8 cellular contexts compared by ENCODE assay signal in the genomic region with DNA sequence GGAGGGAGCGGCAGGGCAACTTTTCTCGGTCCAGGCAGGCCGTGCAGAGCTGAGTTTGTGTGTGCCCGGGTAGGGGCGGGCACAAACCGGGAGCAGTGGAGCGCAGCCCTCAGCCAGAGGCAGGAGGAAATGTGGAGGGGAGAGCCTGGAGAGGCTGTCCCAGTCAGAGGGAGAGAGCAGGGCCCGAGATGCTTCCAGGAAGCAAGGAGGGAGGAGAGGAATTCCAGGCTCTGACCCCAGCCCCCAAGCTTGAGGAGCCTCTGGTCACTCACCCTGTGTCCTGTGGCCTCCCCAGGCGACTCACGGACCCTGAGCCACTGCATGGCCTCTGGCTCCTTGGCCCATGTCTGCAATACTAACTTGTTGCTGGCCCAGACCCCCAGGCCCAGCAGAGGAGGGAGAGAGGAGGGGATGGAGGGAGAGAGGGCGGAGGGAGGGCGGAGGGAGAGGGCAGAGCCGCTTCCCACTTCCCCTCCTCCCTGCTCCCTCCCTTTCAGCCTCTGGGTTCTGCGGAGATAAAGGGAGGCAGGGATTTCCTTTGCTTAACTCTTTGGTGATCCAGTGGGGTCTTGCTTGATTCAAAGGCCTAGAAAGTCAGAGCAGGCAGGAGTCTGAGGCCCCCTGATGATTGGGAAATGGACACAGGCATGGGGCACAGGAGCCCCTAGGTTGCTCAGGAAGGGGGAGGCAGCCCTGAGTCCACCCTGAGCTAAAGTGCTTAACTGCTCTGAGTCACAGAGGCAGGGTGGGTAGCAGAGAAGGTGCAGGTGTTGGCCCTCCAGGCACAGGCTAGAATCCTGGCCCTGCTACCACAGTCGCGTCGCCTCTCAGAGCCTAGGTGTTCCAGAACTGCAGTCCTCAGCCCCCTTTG. TPM values are rescaled to one million over a fixed set of nuclear protein-coding genes. Genes with fewer than 3 reads are reported as not detected.
DNase-seq lines count a peak whose midpoint lies in the region; ATAC-seq and TF ChIP-seq lines count a peak whose summit lies in the region.

A gene (minus strand): TSS at position 357 of the 871 bp plus-strand sequence. CDS start 34 bp downstream, at position 323.

- no peaks in the 10 kb centered on the region for H3K36me3 Mint-ChIP-seq in T-helper 17 cell (ENCODE audit: low read depth)

- H3K9me3 ChIP-seq in T-helper 17 cell (ENCODE audit: control insufficient read depth, low read length, poor library complexity, severe bottlenecking) (no peaks in the 10 kb centered on the region), parathyroid adenoma (ENCODE audit: control insufficient read depth, low read length) (no peaks in the 10 kb centered on the region)

- H3K27ac Mint-ChIP-seq in T-helper 17 cell: peak within 1 kb of the TSS; percentile 90

- peak within 1 kb of the TSS; percentile 88 for H3K27ac ChIP-seq in parathyroid adenoma

- H3K4me1 ChIP-seq in parathyroid adenoma: peaks cover 39% of the 10 kb centered on the region

- H3K27me3 ChIP-seq in parathyroid adenoma (ENCODE audit: control insufficient read depth, insufficient read depth, low read length): no peaks in the 10 kb centered on the region

- peak within 1 kb of the TSS; percentile 51 for H3K4me3 ChIP-seq in parathyroid adenoma (ENCODE audit: low read depth, low read length)

- TF ChIP-seq CTCF in parathyroid adenoma (IDR thresholded peaks at IDR 0.05): no peak

- H3K4me3 Mint-ChIP-seq in T-helper 17 cell: no peak within 1 kb of the TSS

- H3K4me1 Mint-ChIP-seq in T-helper 17 cell: peaks cover 13% of the 10 kb centered on the region

- DNase-seq in EH (ENCODE audit: low read depth): peak; percentile 79
- DNase-seq in T-helper 17 cell: no peak
- DNase-seq in foreskin melanocyte: peak; percentile 72
- DNase-seq in RKO (ENCODE audit: low spot score): no peak
- no peak for DNase-seq in ureter (ENCODE audit: low spot score)

- no peaks in the 10 kb centered on the region for H3K27me3 Mint-ChIP-seq in T-helper 17 cell

- H3K9ac ChIP-seq in parathyroid adenoma: no peak within 1 kb of the TSS

- ATAC-seq in T-helper 17 cell: no peak
- no peak for ATAC-seq in GM21786 (IDR thresholded peaks at IDR 0.05; ENCODE audit: unreplicated experiment)
- ATAC-seq in GM18870 (IDR thresholded peaks at IDR 0.05; ENCODE audit: unreplicated experiment): no peak

- no peaks in the 10 kb centered on the region for H3K36me3 ChIP-seq in parathyroid adenoma (ENCODE audit: control insufficient read depth, insufficient read depth, low read length)

- peak within 1 kb of the TSS; percentile 77 for H3K4me2 ChIP-seq in parathyroid adenoma (ENCODE audit: low read length)

- peak within 1 kb of the TSS; percentile 83 for H2AFZ ChIP-seq in parathyroid adenoma

- H3K79me2 ChIP-seq in parathyroid adenoma: no peaks in the 10 kb centered on the region

RNA-seq across cellular contexts. Expression of the gene that starts here (rescaled TPM):
- total RNA-seq in T-helper 17 cell: 10 to 100 TPM; 11.2 to 11.8 TPM
- 9.4 TPM for total RNA-seq in ureter

Comparison
In these comparisons a context has a peak if more than half of its experiments do, and no peak if none do; other contexts are left out.
1. DNase-seq: peak in EH (single experiment) and foreskin melanocyte (single experiment); none in T-helper 17 cell (0 of 3), RKO (single experiment) and ureter (single experiment).